Comparison of ENCODE assay signal across 28 cellular contexts in genomic region chr21:33075128-33075527, GRCh38. TPM values are rescaled to one million over a fixed set of nuclear protein-coding genes. Genes with fewer than 3 reads are reported as not detected.
A peak's percentile ranks its signal among the peaks of the same experiment; 100 is the strongest.
DNase-seq lines count a peak whose midpoint lies in the region; TF ChIP-seq lines count a peak whose summit lies in the region.
"Had no signal": no experiment of that assay in that cellular context is flagged by ENCODE, and none has a peak within 500 bp of the region (broad histone marks: within the 10 kb centered on the region; RNA-seq: fewer than 3 reads in every experiment).

No MANE protein-coding gene starts in this region.

- CTCF ChIA-PET in mammary epithelial cell (lab: Charles Lee; ENCODE audit: low non-redundant PET): no interaction called here

- H3K4me3 ChIP-seq in mammary epithelial cell (replicated peaks in 1 of 3; ENCODE audit: insufficient read depth in 1 of 3, low read depth in 2 of 3, low read length in 3 of 3): no peak overlapping the region
- peak overlapping the region; percentile 16 for H3K4me3 ChIP-seq in endodermal cell (ENCODE audit: low read length)
- H3K4me3 ChIP-seq in sigmoid colon: no peak overlapping the region
- H3K4me3 ChIP-seq: body of pancreas, heart right ventricle, pancreas, right lobe of liver, thyroid gland had no signal

- H3K4me1 Mint-ChIP-seq in endodermal cell (peaks cover 46% of the 10 kb centered on the region), mesothelial cell of epicardium (peaks cover 39% of the 10 kb centered on the region)

- no peak for TF ChIP-seq POLR2A in sigmoid colon (IDR thresholded peaks at IDR 0.05)

- in situ Hi-C loops in T47D (cut with HindIII; ENCODE audit: low pct_unique_long_range_greater_than_20kb, low sequenced_read_pairs): no loop called here
- in situ Hi-C loops in mammary epithelial cell (cut with MboI; ENCODE audit: low sequenced_read_pairs in 2 of 2): no loop called here

- no peaks in the 10 kb centered on the region for H4K20me1 ChIP-seq in mammary epithelial cell (ENCODE audit: insufficient read depth, low read length)

- H3K27ac Mint-ChIP-seq in endodermal cell (no peak overlapping the region), mesothelial cell of epicardium (peak overlapping the region; percentile 75)
- H3K27ac Mint-ChIP-seq: activated CD4-positive, alpha-beta T cell treated with anti-CD3 and anti-CD28 coated beads, Interleukin-2, amount 10 ng/mL, durations not matched to agents 24 days and 14 days; activated CD8-positive, alpha-beta memory T cell treated with anti-CD3 and anti-CD28 coated beads, Interleukin-2, amount 10 ng/mL, durations not matched to agents 7 days and 5 days; activated naive CD8-positive, alpha-beta T cell treated with anti-CD3 and anti-CD28 coated beads for 36 hours; activated T-helper 1 cell treated with anti-CD3 and anti-CD28 coated beads, Interleukin-12 subunit alpha, Interleukin-12 subunit beta, Interleukin-2, Interleukin-4 antibody, amounts not matched to agents 30 ng/mL and 10 ng/mL and 1 ng/mL, durations not matched to agents 14 hours and 24 hours and 36 hours; naive thymus-derived CD8-positive, alpha-beta T cell; stimulated activated memory B cell treated with anti-CD40 and anti-IgM and Interleukin-4, amounts not matched to agents 10 μg/mL and 1 μg/mL and 100 μg/mL, for 72 hours had no signal

- TF ChIP-seq CTCF in mammary epithelial cell (conservative IDR thresholded peaks at IDR 0.05 in 1 of 2, IDR thresholded peaks at IDR 0.05 in 1 of 2; ENCODE audit: extremely low read depth in 1 of 2, insufficient read depth in 1 of 2, low read depth in 1 of 2, low read length in 2 of 2): no peak
- no peak for TF ChIP-seq CTCF in endodermal cell (conservative IDR thresholded peaks at IDR 0.05)
- TF ChIP-seq CTCF in mesothelial cell of epicardium (IDR thresholded peaks at IDR 0.05; ENCODE audit: unreplicated experiment): no peak
- no peak for TF ChIP-seq CTCF in GM10266 (IDR thresholded peaks at IDR 0.05; ENCODE audit: control insufficient read depth, insufficient read depth, low read depth, missing control alignments)
- no peak for TF ChIP-seq CTCF in sigmoid colon (IDR thresholded peaks at IDR 0.05)

- intact Hi-C loops in mammary epithelial cell (cut with micrococcal nuclease) (no loop called here), sigmoid colon (cut with DNase I) (no loop called here)

- dilution Hi-C loops in mammary epithelial cell (cut with HindIII; ENCODE audit: low sequenced_read_pairs): no loop called here

- WGBS in mammary epithelial cell (ENCODE audit: low coverage, missing lambda C conversion rate): 70% methylated on average over 8 of the region's 9 CpGs
- 20 to 25% methylated on average over 5 to 9 of the region's 9 CpGs for WGBS in endodermal cell (ENCODE audit: insufficient coverage in 1 of 2, insufficient read length in 1 of 2), 2 experiments
- 49 to 61% methylated on average over 9 of the region's 9 CpGs for WGBS in sigmoid colon, 2 donors

- no peak for TF ChIP-seq EP300 in sigmoid colon (IDR thresholded peaks at IDR 0.05)

- DNase-seq in T47D (ENCODE audit: low read depth in 1 of 2, low spot score in 1 of 2): peak; percentile 54 to 76
- no peak for DNase-seq in mammary epithelial cell
- peak; percentile 87 for DNase-seq in endodermal cell
- peak in 1 of 2 experiments; percentile 48 for DNase-seq in mesothelial cell of epicardium (ENCODE audit: low spot score in 2 of 2, unreplicated experiment in 2 of 2)
- DNase-seq in GM10266 (ENCODE audit: extremely low spot score): no peak
- no peak for DNase-seq in sigmoid colon
- no peak for DNase-seq in NCI-H1694 treated with DMSO at 0.1 percent for 48 hours (lab: John Stamatoyannopoulos, UW)
- DNase-seq in activated effector memory CD4-positive, alpha-beta T cell treated with Interleukin-2 at 50 U/mL for 16 hours: no peak
- DNase-seq: activated CD4-positive, alpha-beta T cell treated with anti-CD3 and anti-CD28 coated beads, Interleukin-2, amount 10 ng/mL, durations not matched to agents 24 days and 14 days; activated CD8-positive, alpha-beta memory T cell treated with anti-CD3 and anti-CD28 coated beads, Interleukin-2, amount 10 ng/mL, durations not matched to agents 7 days and 5 days; activated naive CD8-positive, alpha-beta T cell treated with anti-CD3 and anti-CD28 coated beads for 36 hours; BE2C; body of pancreas; heart right ventricle; KBM-7; kidney; naive thymus-derived CD8-positive, alpha-beta T cell; NCI-H1694; NCI-H2227 treated with DMSO at 0.1 percent for 48 hours; NCI-H748 treated with DMSO at 0.1 percent for 48 hours; pancreas; right lobe of liver; SW 1271; thyroid gland had no signal

- H3K27me3 ChIP-seq in mammary epithelial cell (ENCODE audit: insufficient read depth, low read length) (peaks cover 40% of the 10 kb centered on the region), endodermal cell (ENCODE audit: control insufficient read depth, insufficient read depth, low read length, poor library complexity, severe bottlenecking) (peaks cover 50% of the 10 kb centered on the region), sigmoid colon (peaks cover 22 to 80% (median 50%) of the 10 kb centered on the region in 3 donors)

- H3K9me3 Mint-ChIP-seq in endodermal cell (no peaks in the 10 kb centered on the region), mesothelial cell of epicardium (no peaks in the 10 kb centered on the region)
- H3K9me3 Mint-ChIP-seq: activated CD4-positive, alpha-beta T cell treated with anti-CD3 and anti-CD28 coated beads, Interleukin-2, amount 10 ng/mL, durations not matched to agents 24 days and 14 days; activated naive CD8-positive, alpha-beta T cell treated with anti-CD3 and anti-CD28 coated beads for 36 hours; activated T-helper 1 cell treated with anti-CD3 and anti-CD28 coated beads, Interleukin-12 subunit alpha, Interleukin-12 subunit beta, Interleukin-2, Interleukin-4 antibody, amounts not matched to agents 30 ng/mL and 10 ng/mL and 1 ng/mL, durations not matched to agents 14 hours and 24 hours and 36 hours; naive thymus-derived CD8-positive, alpha-beta T cell; stimulated activated memory B cell treated with anti-CD40 and anti-IgM and Interleukin-4, amounts not matched to agents 10 μg/mL and 1 μg/mL and 100 μg/mL, for 72 hours had no signal

- H2AFZ ChIP-seq in mammary epithelial cell (ENCODE audit: low read depth, low read length): no peak overlapping the region

- BruUV-seq in mammary epithelial cell (replicated peaks; lab: Mats Ljungman, UMichigan): no TSS peak

- H3K4me2 ChIP-seq in mammary epithelial cell (ENCODE audit: insufficient read depth, low read depth, low read length): no peak overlapping the region

- no peaks in the 10 kb centered on the region for H3K36me3 Mint-ChIP-seq in endodermal cell (ENCODE audit: low read depth)
- H3K36me3 Mint-ChIP-seq in mesothelial cell of epicardium: no peaks in the 10 kb centered on the region
- H3K36me3 Mint-ChIP-seq: activated CD8-positive, alpha-beta memory T cell treated with anti-CD3 and anti-CD28 coated beads, Interleukin-2, amount 10 ng/mL, durations not matched to agents 7 days and 5 days; activated naive CD8-positive, alpha-beta T cell treated with anti-CD3 and anti-CD28 coated beads for 36 hours; naive thymus-derived CD8-positive, alpha-beta T cell; stimulated activated memory B cell treated with anti-CD40 and anti-IgM and Interleukin-4, amounts not matched to agents 10 μg/mL and 1 μg/mL and 100 μg/mL, for 72 hours had no signal

- H3K27ac ChIP-seq in mammary epithelial cell (ENCODE audit: insufficient read depth, low read depth, low read length) (no peak overlapping the region), endodermal cell (ENCODE audit: low read depth, low read length) (no peak overlapping the region), sigmoid colon (no peak overlapping the region)
- H3K27ac ChIP-seq: 22Rv1, body of pancreas, heart right ventricle, pancreas, right lobe of liver, thyroid gland had no signal

- peak overlapping the region; percentile 34 for H3K4me3 Mint-ChIP-seq in endodermal cell
- peak overlapping the region; percentile 1 for H3K4me3 Mint-ChIP-seq in mesothelial cell of epicardium
- H3K4me3 Mint-ChIP-seq: activated CD4-positive, alpha-beta T cell treated with anti-CD3 and anti-CD28 coated beads, Interleukin-2, amount 10 ng/mL, durations not matched to agents 24 days and 14 days; activated CD8-positive, alpha-beta memory T cell treated with anti-CD3 and anti-CD28 coated beads, Interleukin-2, amount 10 ng/mL, durations not matched to agents 7 days and 5 days; activated naive CD8-positive, alpha-beta T cell treated with anti-CD3 and anti-CD28 coated beads for 36 hours; activated T-helper 1 cell treated with anti-CD3 and anti-CD28 coated beads, Interleukin-12 subunit alpha, Interleukin-12 subunit beta, Interleukin-2, Interleukin-4 antibody, amounts not matched to agents 30 ng/mL and 10 ng/mL and 1 ng/mL, durations not matched to agents 14 hours and 24 hours and 36 hours; naive thymus-derived CD8-positive, alpha-beta T cell; stimulated activated memory B cell treated with anti-CD40 and anti-IgM and Interleukin-4, amounts not matched to agents 10 μg/mL and 1 μg/mL and 100 μg/mL, for 72 hours had no signal

- H3K9me3 ChIP-seq in mammary epithelial cell (replicated peaks; ENCODE audit: insufficient read depth, low read length) (no peaks in the 10 kb centered on the region), endodermal cell (ENCODE audit: control insufficient read depth, low read length) (no peaks in the 10 kb centered on the region), sigmoid colon (no peaks in the 10 kb centered on the region)
- H3K9me3 ChIP-seq: BE2C, body of pancreas, heart right ventricle, pancreas, right lobe of liver, thyroid gland had no signal

- H3K79me2 ChIP-seq in mammary epithelial cell (ENCODE audit: insufficient read depth, low read length): no peaks in the 10 kb centered on the region

- H3K36me3 ChIP-seq in mammary epithelial cell (ENCODE audit: insufficient read depth, low read length) (no peaks in the 10 kb centered on the region), endodermal cell (ENCODE audit: control insufficient read depth, insufficient read depth, low read length) (no peaks in the 10 kb centered on the region), sigmoid colon (no peaks in the 10 kb centered on the region)
- H3K36me3 ChIP-seq: BE2C, heart right ventricle, pancreas, right lobe of liver, thyroid gland had no signal

- H3K4me1 ChIP-seq in mammary epithelial cell (ENCODE audit: insufficient read depth, low read length) (peaks cover 21% of the 10 kb centered on the region), endodermal cell (ENCODE audit: control insufficient read depth, insufficient read depth, low read length) (peaks cover 16% of the 10 kb centered on the region), sigmoid colon (peaks cover 0 to 21% (median 18%) of the 10 kb centered on the region in 4 donors)
- H3K4me1 ChIP-seq: BE2C had no signal

- H3K9ac ChIP-seq in mammary epithelial cell (ENCODE audit: insufficient read depth, low read length): no peak overlapping the region
- no peak overlapping the region for H3K9ac ChIP-seq in endodermal cell (ENCODE audit: extremely low read depth, low read length, poor library complexity, severe bottlenecking)

- H3K27me3 Mint-ChIP-seq in endodermal cell (ENCODE audit: insufficient read depth) (peaks cover 58% of the 10 kb centered on the region), mesothelial cell of epicardium (ENCODE audit: low read depth) (peaks cover 82% of the 10 kb centered on the region)

RNA-seq across cellular contexts. Expression of gene OLIG1, which starts 5.2 kb away (rescaled TPM):
- total RNA-seq in mammary epithelial cell: not detected
- not detected for polyA plus RNA-seq in mammary epithelial cell
- polyA minus RNA-seq in mammary epithelial cell: not detected
- total RNA-seq in endodermal cell: under 1 TPM in 1 of 2 donors, not detected in 1; 0.48 TPM
- 2.7 TPM for polyA plus RNA-seq in endodermal cell (2013, experiment 1 of 2)
- 3.6 TPM for polyA plus RNA-seq in endodermal cell (2013, experiment 2 of 2)
- total RNA-seq in mesothelial cell of epicardium: not detected in 3 replicates
- total RNA-seq in sigmoid colon: not detected
- not detected for polyA plus RNA-seq in sigmoid colon
- total RNA-seq: activated CD4-positive, alpha-beta T cell treated with anti-CD3 and anti-CD28 coated beads, Interleukin-2, amount 10 ng/mL, durations not matched to agents 24 days and 14 days; activated CD8-positive, alpha-beta memory T cell treated with anti-CD3 and anti-CD28 coated beads, Interleukin-2, amount 10 ng/mL, durations not matched to agents 7 days and 5 days; activated T-helper 1 cell treated with anti-CD3 and anti-CD28 coated beads, Interleukin-12 subunit alpha, Interleukin-12 subunit beta, Interleukin-2, Interleukin-4 antibody, amounts not matched to agents 30 ng/mL and 10 ng/mL and 1 ng/mL, durations not matched to agents 14 hours and 24 hours and 36 hours; body of pancreas; Daoy; naive thymus-derived CD8-positive, alpha-beta T cell; right lobe of liver; thyroid gland had no signal
- polyA plus RNA-seq: heart right ventricle; naive thymus-derived CD8-positive, alpha-beta T cell had no signal

RNA-seq across cellular contexts. Expression of gene OLIG2, which starts 49.4 kb away (rescaled TPM):
- total RNA-seq in mammary epithelial cell (not detected), endodermal cell (under 1 TPM in 1 of 2 donors, not detected in 1; 0.53 TPM), mesothelial cell of epicardium (0.20 to 0.38 TPM (median 0.35 TPM) in 3 replicates), sigmoid colon (not detected)
- polyA plus RNA-seq in mammary epithelial cell (not detected), sigmoid colon (not detected)
- polyA minus RNA-seq in mammary epithelial cell: not detected
- 2.7 TPM for polyA plus RNA-seq in endodermal cell (2013, experiment 1 of 2)
- polyA plus RNA-seq in endodermal cell (2013, experiment 2 of 2): 2.9 TPM
- total RNA-seq: activated CD4-positive, alpha-beta T cell treated with anti-CD3 and anti-CD28 coated beads, Interleukin-2, amount 10 ng/mL, durations not matched to agents 24 days and 14 days; activated CD8-positive, alpha-beta memory T cell treated with anti-CD3 and anti-CD28 coated beads, Interleukin-2, amount 10 ng/mL, durations not matched to agents 7 days and 5 days; activated naive CD8-positive, alpha-beta T cell treated with anti-CD3 and anti-CD28 coated beads for 36 hours; activated T-helper 1 cell treated with anti-CD3 and anti-CD28 coated beads, Interleukin-12 subunit alpha, Interleukin-12 subunit beta, Interleukin-2, Interleukin-4 antibody, amounts not matched to agents 30 ng/mL and 10 ng/mL and 1 ng/mL, durations not matched to agents 14 hours and 24 hours and 36 hours; body of pancreas; heart right ventricle; kidney; naive thymus-derived CD8-positive, alpha-beta T cell; right lobe of liver had no signal
- polyA plus RNA-seq: heart right ventricle; naive thymus-derived CD8-positive, alpha-beta T cell; pancreas had no signal

Comparison
In these comparisons a context has a peak if more than half of its experiments do, and no peak if none do; other contexts are left out.
1. DNase-seq: peak in T47D (2 of 2) and endodermal cell (single experiment); none in mammary epithelial cell (single experiment), GM10266 (single experiment), sigmoid colon (single experiment), NCI-H1694 treated with DMSO at 0.1 percent for 48 hours (single experiment) and activated effector memory CD4-positive, alpha-beta T cell treated with Interleukin-2 at 50 U/mL for 16 hours (single experiment).